In the genomic region with DNA sequence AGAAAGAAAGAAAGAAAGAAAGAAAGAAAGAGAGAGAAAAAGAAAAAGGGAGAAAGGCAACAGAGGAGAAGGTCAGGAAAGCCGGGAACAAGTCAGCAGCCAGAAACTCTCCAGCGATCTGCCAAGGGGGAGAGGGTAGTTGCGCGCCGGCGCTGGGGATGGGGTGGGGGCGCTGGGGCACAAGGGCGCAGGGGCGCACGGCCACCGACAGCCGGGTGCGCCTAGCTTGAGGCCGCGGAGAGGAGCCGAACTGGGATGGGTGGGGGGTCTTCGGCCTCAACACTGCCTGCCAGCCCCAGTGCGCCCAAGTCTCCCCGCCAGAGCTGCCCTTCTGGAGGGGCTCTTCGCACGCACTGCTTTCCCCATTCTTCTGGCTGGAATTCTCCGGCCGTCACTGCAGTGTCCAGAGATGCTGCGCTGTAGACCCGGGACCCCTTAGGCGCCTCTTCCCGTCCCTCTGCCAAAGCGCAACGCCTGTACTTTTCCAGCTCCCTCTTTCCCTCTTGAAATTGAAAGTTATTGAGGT, we compare ENCODE assay signal across 8 cellular contexts. TPM values are rescaled to one million over a fixed set of nuclear protein-coding genes. Genes with fewer than 3 reads are reported as not detected.
DNase-seq lines count a peak whose midpoint lies in the region; ATAC-seq and TF ChIP-seq lines count a peak whose summit lies in the region.

No MANE protein-coding gene starts in this region.

- H3K36me3 ChIP-seq in Peyer's patch (no peaks in the 10 kb centered on the region), cardiac muscle cell (no peaks in the 10 kb centered on the region)

- H3K9me3 ChIP-seq in Peyer's patch (no peaks in the 10 kb centered on the region), cardiac muscle cell (ENCODE audit: low read depth) (no peaks in the 10 kb centered on the region)

- peak overlapping the region; percentile 57 to 73 (median 68) for H3K27ac ChIP-seq in Peyer's patch
- H3K27ac ChIP-seq in cardiac muscle cell: no peak overlapping the region

- ATAC-seq in sciatic nerve: peak; percentile 12
- no peak for ATAC-seq in GM18907 (IDR thresholded peaks at IDR 0.05; ENCODE audit: unreplicated experiment)
- ATAC-seq in GM19324 (IDR thresholded peaks at IDR 0.05; ENCODE audit: low FRiP score, unreplicated experiment): no peak

- no peak for TF ChIP-seq CTCF in Peyer's patch (IDR thresholded peaks at IDR 0.05)
- TF ChIP-seq CTCF in cardiac muscle cell (IDR thresholded peaks at IDR 0.05; ENCODE audit: low read depth, low read length): no peak

- intact Hi-C loops in sciatic nerve (cut with DNase I): no loop called here

- H3K27me3 ChIP-seq in Peyer's patch (no peaks in the 10 kb centered on the region), cardiac muscle cell (peaks cover 37% of the 10 kb centered on the region)

- H3K4me1 ChIP-seq in Peyer's patch: peaks cover 0 to 4% (median 0%) of the 10 kb centered on the region in 4 donors
- H3K4me1 ChIP-seq in cardiac muscle cell (ENCODE audit: low read depth): peaks cover 17% of the 10 kb centered on the region

- DNase-seq in GM03348 (ENCODE audit: low spot score) (peak; percentile 26), Peyer's patch (peak in 1 of 3 donors; percentile 46), cardiac muscle cell (ENCODE audit: low read depth in 1 of 2, low spot score in 1 of 2) (peak in 1 of 2 donors; percentile 72), sciatic nerve (ENCODE audit: low spot score) (no peak), NCI-H774 (lab: John Stamatoyannopoulos, UW) (no peak), SHP77 treated with DMSO at 0.1 percent for 48 hours (lab: John Stamatoyannopoulos, UW) (no peak)

- no peak for TF ChIP-seq POLR2A in Peyer's patch (IDR thresholded peaks at IDR 0.05)

- H3K4me3 ChIP-seq in Peyer's patch: peak overlapping the region; percentile 32 to 51 (median 45)
- peak overlapping the region; percentile 79 for H3K4me3 ChIP-seq in cardiac muscle cell

RNA-seq across cellular contexts. Expression of a gene that starts 0.4 kb away (rescaled TPM):
- total RNA-seq in Peyer's patch (10 to 100 TPM in 1 of 4 donors, 1 to 10 TPM in 3; 1.9 to 10.7 (median 4.0) TPM), cardiac muscle cell (53.9 and 88.0 TPM in 2 replicates), sciatic nerve (17.2 TPM)
- 170 and 280 TPM in 2 replicates for polyA plus RNA-seq in cardiac muscle cell
